Comparison of ENCODE assay signal across 9 cellular contexts in genomic region chr17:27339836-27340550, GRCh38. TPM values are rescaled to one million over a fixed set of nuclear protein-coding genes. Genes with fewer than 3 reads are reported as not detected.
A peak's percentile ranks its signal among the peaks of the same experiment; 100 is the strongest.
DNase-seq lines count a peak whose midpoint lies in the region; ATAC-seq and TF ChIP-seq lines count a peak whose summit lies in the region.
"Had no signal": no experiment of that assay in that cellular context is flagged by ENCODE, and none has a peak within 500 bp of the region (broad histone marks: within the 10 kb centered on the region; RNA-seq: fewer than 3 reads in every experiment).

No MANE protein-coding gene starts in this region.

- no peak overlapping the region for H3K27ac ChIP-seq in GM23338 (ENCODE audit: low read depth)
- peak overlapping the region in 2 of 4 donors; percentile 49 to 55 for H3K27ac ChIP-seq in esophagus squamous epithelium

- DNase-seq in Daoy (ENCODE audit: low read depth) (peak; percentile 82), NCI-H2107 treated with DMSO at 0.1 percent for 48 hours (lab: John Stamatoyannopoulos, UW; ENCODE audit: unreplicated experiment) (no peak), GM23338 (ENCODE audit: low spot score) (no peak), esophagus squamous epithelium (lab: John Stamatoyannopoulos, UW) (no peak)
- DNase-seq in Jurkat, Clone E6-1 (ENCODE audit: low read depth, low spot score) = peak; percentile 28
- DNase-seq in activated T-cell treated with anti-CD3 and anti-CD28 coated beads, Interleukin-2, amount 50 U/mL, for 4 hours = peak; percentile 29
- no peak for DNase-seq in natural killer cell treated with Interleukin-12 subunit alpha and Interleukin-12 subunit beta and Interleukin-15 and Interleukin-18, amount 100 ng/mL, for 72 hours (ENCODE audit: low spot score)

- H3K4me3 ChIP-seq in Jurkat, Clone E6-1 (ENCODE audit: low read length) = no peak overlapping the region
- no peak overlapping the region for H3K4me3 ChIP-seq in GM23338
- H3K4me3 ChIP-seq in esophagus squamous epithelium = no peak overlapping the region

- H3F3A ChIP-seq in GM23338 (replicated peaks; ENCODE audit: low read depth) = peaks cover 5% of the 10 kb centered on the region; the same call in 1 of the 2 replicates

- peak overlapping the region; percentile 63 to 71 for H3K27ac Mint-ChIP-seq in natural killer cell treated with Interleukin-12 subunit alpha and Interleukin-12 subunit beta and Interleukin-15 and Interleukin-18, amount 100 ng/mL, for 72 hours
- no peak overlapping the region for H3K27ac Mint-ChIP-seq in GM23338
- H3K27ac Mint-ChIP-seq: T-helper 1 cell treated with Interleukin-12 subunit alpha and Interleukin-12 subunit beta and Interleukin-4 antibody, amounts not matched to agents 30 μg/mL and 1 μg/mL, for 36 hours had no signal

- no peak overlapping the region for H2AFZ ChIP-seq in GM23338

- TF ChIP-seq CTCF in GM23338 (conservative IDR thresholded peaks at IDR 0.05; ENCODE audit: low read depth in 2 of 2) (no peak), esophagus squamous epithelium (IDR thresholded peaks at IDR 0.05) (no peak)

- intact Hi-C loops in esophagus squamous epithelium (cut with DNase I) = loop anchor here (5.0 kb wide), 1 partner anchor 98 kb away; no protein-coding TSS in a partner anchor

- peaks cover 8% of the 10 kb centered on the region for H3K4me1 Mint-ChIP-seq in activated T-cell treated with anti-CD3 and anti-CD28 coated beads, Interleukin-2, amount 50 U/mL, for 4 hours (ENCODE audit: low read depth)
- peaks cover 31 to 47% of the 10 kb centered on the region in 2 donors for H3K4me1 Mint-ChIP-seq in natural killer cell treated with Interleukin-12 subunit alpha and Interleukin-12 subunit beta and Interleukin-15 and Interleukin-18, amount 100 ng/mL, for 72 hours (ENCODE audit: low read depth in 2 of 2)
- H3K4me1 Mint-ChIP-seq in GM23338 = peaks cover 63% of the 10 kb centered on the region

- no peaks in the 10 kb centered on the region for H3K9me3 Mint-ChIP-seq in activated T-cell treated with anti-CD3 and anti-CD28 coated beads, Interleukin-2, amount 50 U/mL, for 4 hours
- no peaks in the 10 kb centered on the region for H3K9me3 Mint-ChIP-seq in natural killer cell treated with Interleukin-12 subunit alpha and Interleukin-12 subunit beta and Interleukin-15 and Interleukin-18, amount 100 ng/mL, for 72 hours
- H3K9me3 Mint-ChIP-seq in GM23338 = no peaks in the 10 kb centered on the region
- H3K9me3 Mint-ChIP-seq: T-helper 1 cell treated with Interleukin-12 subunit alpha and Interleukin-12 subunit beta and Interleukin-4 antibody, amounts not matched to agents 30 μg/mL and 1 μg/mL, for 36 hours had no signal

- WGBS in esophagus squamous epithelium, 2 donors = 20 to 58% methylated on average over 1 to 2 of the region's 2 CpGs

- H3K79me2 ChIP-seq in GM23338 (replicated peaks; ENCODE audit: insufficient read depth) = no peaks in the 10 kb centered on the region

- no peak overlapping the region for H3K4me2 ChIP-seq in GM23338

- H3K27me3 Mint-ChIP-seq in activated T-cell treated with anti-CD3 and anti-CD28 coated beads, Interleukin-2, amount 50 U/mL, for 4 hours (ENCODE audit: low read depth) = peaks cover 9% of the 10 kb centered on the region
- no peaks in the 10 kb centered on the region for H3K27me3 Mint-ChIP-seq in natural killer cell treated with Interleukin-12 subunit alpha and Interleukin-12 subunit beta and Interleukin-15 and Interleukin-18, amount 100 ng/mL, for 72 hours
- peaks cover 10% of the 10 kb centered on the region for H3K27me3 Mint-ChIP-seq in GM23338 (ENCODE audit: insufficient read depth, low read depth, poor library complexity)

- 0 out of 2 replicates have a peak, but pooled peaks cover 6% of the 10 kb centered on the region for H3K9me2 ChIP-seq in GM23338 (ENCODE audit: insufficient read depth)

- H3K27me3 ChIP-seq in GM23338 (ENCODE audit: insufficient read depth) (no peaks in the 10 kb centered on the region), esophagus squamous epithelium (no peaks in the 10 kb centered on the region)

- H3K36me3 Mint-ChIP-seq in activated T-cell treated with anti-CD3 and anti-CD28 coated beads, Interleukin-2, amount 50 U/mL, for 4 hours (ENCODE audit: insufficient read depth) = no peaks in the 10 kb centered on the region
- no peaks in the 10 kb centered on the region for H3K36me3 Mint-ChIP-seq in natural killer cell treated with Interleukin-12 subunit alpha and Interleukin-12 subunit beta and Interleukin-15 and Interleukin-18, amount 100 ng/mL, for 72 hours
- H3K36me3 Mint-ChIP-seq in GM23338 (ENCODE audit: low read depth) = no peaks in the 10 kb centered on the region

- H3K4me1 ChIP-seq in GM23338 (ENCODE audit: insufficient read depth) (peaks cover 38% of the 10 kb centered on the region), esophagus squamous epithelium (peaks cover 8 to 34% (median 10%) of the 10 kb centered on the region in 3 donors)

- H3K4me3 Mint-ChIP-seq in activated T-cell treated with anti-CD3 and anti-CD28 coated beads, Interleukin-2, amount 50 U/mL, for 4 hours = no peak overlapping the region
- peak overlapping the region; percentile 27 for H3K4me3 Mint-ChIP-seq in natural killer cell treated with Interleukin-12 subunit alpha and Interleukin-12 subunit beta and Interleukin-15 and Interleukin-18, amount 100 ng/mL, for 72 hours
- H3K4me3 Mint-ChIP-seq in GM23338 = no peak overlapping the region
- H3K4me3 Mint-ChIP-seq: T-helper 1 cell treated with Interleukin-12 subunit alpha and Interleukin-12 subunit beta and Interleukin-4 antibody, amounts not matched to agents 30 μg/mL and 1 μg/mL, for 36 hours had no signal

- H3K36me3 ChIP-seq in GM23338 (ENCODE audit: insufficient read depth) (no peaks in the 10 kb centered on the region), esophagus squamous epithelium (no peaks in the 10 kb centered on the region)

- H3K9me3 ChIP-seq in esophagus squamous epithelium = no peaks in the 10 kb centered on the region

- TF ChIP-seq POLR2A in esophagus squamous epithelium (IDR thresholded peaks at IDR 0.05) = no peak

- H4K20me1 ChIP-seq in GM23338 (replicated peaks; ENCODE audit: insufficient read depth) = no peaks in the 10 kb centered on the region

- ATAC-seq in activated T-cell treated with anti-CD3 and anti-CD28 coated beads, Interleukin-2, amount 50 U/mL, for 4 hours = peak; percentile 82 to 88
- ATAC-seq in natural killer cell treated with Interleukin-12 subunit alpha and Interleukin-12 subunit beta and Interleukin-15 and Interleukin-18, amount 100 ng/mL, for 72 hours = peak; percentile 67 to 79
- ATAC-seq in GM23338 (no peak), GM18519 (IDR thresholded peaks at IDR 0.05; ENCODE audit: low FRiP score, unreplicated experiment) (no peak)

RNA-seq across cellular contexts. Expression of gene WSB1, which starts 46.1 kb away (rescaled TPM):
- total RNA-seq in Daoy (2014; rRNA removed; shearing (Covaris generic)) = 55.6 and 56.7 TPM in 2 replicates
- polyA plus RNA-seq in Jurkat, Clone E6-1 (2012; ENCODE audit: insufficient read depth, insufficient read length) = 81.6 TPM
- 10 to 100 TPM; 65.9 to 76.9 (median 73.2) TPM for total RNA-seq in activated T-cell treated with anti-CD3 and anti-CD28 coated beads, Interleukin-2, amount 50 U/mL, for 4 hours
- total RNA-seq in natural killer cell treated with Interleukin-12 subunit alpha and Interleukin-12 subunit beta and Interleukin-15 and Interleukin-18, amount 100 ng/mL, for 72 hours = 100 to 1,000 TPM; 129 to 174 TPM
- total RNA-seq in GM23338 (2014; rRNA removed; shearing (Covaris generic)) = 99.7 and 108 TPM in 2 replicates
- polyA plus RNA-seq in GM23338 (2016; fragmentation: Nextera tagmentation; extraction: Ambion mirVana) = 86.3 and 101 TPM in 2 replicates
- 100 to 1,000 TPM in 1 of 4 donors, 10 to 100 TPM in 3; 27.9 to 112 (median 62.8) TPM for total RNA-seq in esophagus squamous epithelium

Comparison
In these comparisons a context has a peak if more than half of its experiments do, and no peak if none do; other contexts are left out.
1. DNase-seq: peak in Daoy (single experiment), Jurkat, Clone E6-1 (single experiment) and activated T-cell treated with anti-CD3 and anti-CD28 coated beads, Interleukin-2, amount 50 U/mL, for 4 hours (single experiment); none in natural killer cell treated with Interleukin-12 subunit alpha and Interleukin-12 subunit beta and Interleukin-15 and Interleukin-18, amount 100 ng/mL, for 72 hours (single experiment), NCI-H2107 treated with DMSO at 0.1 percent for 48 hours (single experiment), GM23338 (single experiment) and esophagus squamous epithelium (single experiment).
2. ATAC-seq: peak in activated T-cell treated with anti-CD3 and anti-CD28 coated beads, Interleukin-2, amount 50 U/mL, for 4 hours (2 of 2) and natural killer cell treated with Interleukin-12 subunit alpha and Interleukin-12 subunit beta and Interleukin-15 and Interleukin-18, amount 100 ng/mL, for 72 hours (2 of 2); none in GM23338 (single experiment) and GM18519 (single experiment).